Comparison of ENCODE assay signal across 8 cellular contexts in the genomic region with DNA sequence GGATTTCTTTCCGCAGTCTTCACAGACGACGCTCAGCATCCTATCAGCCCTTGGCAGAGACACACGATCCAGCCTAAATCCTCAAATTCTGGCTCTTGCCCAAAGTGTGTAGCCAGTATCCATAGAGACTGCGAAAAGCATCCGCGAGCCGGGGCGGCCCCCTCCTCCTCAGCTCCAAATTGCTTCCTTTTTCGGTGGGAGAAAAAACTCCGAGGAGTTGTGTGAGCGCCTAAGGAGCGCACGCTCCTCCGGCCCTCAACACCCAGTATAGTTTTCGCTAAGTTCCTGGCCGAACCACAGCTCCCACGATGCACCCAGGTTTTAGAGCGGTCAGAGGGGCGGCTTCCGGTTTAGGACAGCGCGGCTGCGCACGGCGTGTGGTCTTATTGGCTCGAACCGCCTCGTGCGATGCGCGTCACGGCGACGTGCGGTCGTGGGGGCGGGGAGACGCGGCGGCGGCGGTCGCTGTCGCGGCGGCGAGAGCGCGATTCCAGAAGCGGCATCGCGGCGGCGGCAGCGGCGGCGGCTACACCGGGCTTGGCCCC. TPM values are rescaled to one million over a fixed set of nuclear protein-coding genes. Genes with fewer than 3 reads are reported as not detected.
DNase-seq lines count a peak whose midpoint lies in the region; ATAC-seq and TF ChIP-seq lines count a peak whose summit lies in the region.

A gene with protein sequence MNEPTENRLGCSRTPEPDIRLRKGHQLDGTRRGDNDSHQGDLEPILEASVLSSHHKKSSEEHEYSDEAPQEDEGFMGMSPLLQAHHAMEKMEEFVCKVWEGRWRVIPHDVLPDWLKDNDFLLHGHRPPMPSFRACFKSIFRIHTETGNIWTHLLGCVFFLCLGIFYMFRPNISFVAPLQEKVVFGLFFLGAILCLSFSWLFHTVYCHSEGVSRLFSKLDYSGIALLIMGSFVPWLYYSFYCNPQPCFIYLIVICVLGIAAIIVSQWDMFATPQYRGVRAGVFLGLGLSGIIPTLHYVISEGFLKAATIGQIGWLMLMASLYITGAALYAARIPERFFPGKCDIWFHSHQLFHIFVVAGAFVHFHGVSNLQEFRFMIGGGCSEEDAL (plus strand): TSS at position 493 of the 545 bp plus-strand sequence. CDS start 63,274 bp downstream, outside the sequence.

- DNase-seq in BJ (ENCODE audit: low read depth) = peak; percentile 80
- DNase-seq in GM19240 (ENCODE audit: insufficient read length, low spot score) = peak; percentile 86
- peak; percentile 70 for DNase-seq in NCI-H524 treated with DMSO at 0.1 percent for 48 hours (lab: John Stamatoyannopoulos, UW)
- DNase-seq in activated CD4-positive, alpha-beta T cell treated with anti-CD3 and anti-CD28 coated beads for 4 hours = peak; percentile 92 to 93
- peak; percentile 97 for DNase-seq in kidney tubule cell (ENCODE audit: low spot score)
- peak; percentile 80 to 85 for DNase-seq in stimulated activated CD4-positive, alpha-beta T cell treated with anti-CD3 and anti-CD28 coated beads, Interleukin-1b, Interleukin-23, amount 100 ng/mL, for 1 hour (ENCODE audit: low read depth in 2 of 2)

- H3K27ac ChIP-seq in cingulate gyrus (ENCODE audit: low read depth, low read length) = peak within 1 kb of the TSS; percentile 88

- TF ChIP-seq CTCF in BJ (IDR thresholded peaks at IDR 0.05; ENCODE audit: insufficient read depth, low read depth, low read length) = no peak

- CTCF ChIA-PET in BJ (lab: Yijun Ruan, JAX) = interaction anchor here (1.0 to 1.9 kb wide), 3 partner anchors 36 to 101 kb away, joined by 3 to 5 read pairs (median 3); no protein-coding TSS in a partner anchor

- POLR2A ChIA-PET in BJ (lab: Charles Lee) = no interaction called here

- peak within 1 kb of the TSS; percentile 99 for H3K4me3 ChIP-seq in BJ (ENCODE audit: low read depth, low read length)

- no peaks in the 10 kb centered on the region for H3K36me3 ChIP-seq in BJ (ENCODE audit: control insufficient read depth, insufficient read depth, low read length)

- H3K27me3 ChIP-seq in BJ (ENCODE audit: control insufficient read depth, insufficient read depth, low read length) = no peaks in the 10 kb centered on the region; the same call in 1 of the 2 replicates

- peak; percentile 80 for ATAC-seq in HG03457 (IDR thresholded peaks at IDR 0.05; ENCODE audit: unreplicated experiment)

RNA-seq across cellular contexts. Expression of the gene that starts here (rescaled TPM):
- polyA plus RNA-seq in BJ (2011; rRNA removed) = 17.5 and 32.1 TPM in 2 replicates
- 15.0 and 15.4 TPM in 2 replicates for polyA minus RNA-seq in BJ (2011; rRNA and poly(A)+ RNA removed)

Comparison
In these comparisons a context has a peak if more than half of its experiments do, and no peak if none do; other contexts are left out.
1. Peak in every context shown above with its lines: DNase-seq, ATAC-seq, H3K4me3 ChIP-seq and H3K27ac ChIP-seq.